24 cellular contexts compared by ENCODE assay signal in genomic region chr20:2364014-2364413, GRCh38. TPM values are rescaled to one million over a fixed set of nuclear protein-coding genes. Genes with fewer than 3 reads are reported as not detected.
DNase-seq lines count a peak whose midpoint lies in the region; ATAC-seq and TF ChIP-seq lines count a peak whose summit lies in the region.
"Had no signal": no experiment of that assay in that cellular context is flagged by ENCODE, and none has a peak within 500 bp of the region (broad histone marks: within the 10 kb centered on the region; RNA-seq: fewer than 3 reads in every experiment).

No MANE protein-coding gene starts in this region.

- peak; percentile 5 for DNase-seq in AG09309 (ENCODE audit: low read depth)
- peak; percentile 59 for DNase-seq in M059J (ENCODE audit: low read depth)
- peak; percentile 5 for DNase-seq in choroid plexus epithelial cell (ENCODE audit: low read depth)
- peak; percentile 90 for DNase-seq in fibroblast of the aortic adventitia (ENCODE audit: low read depth)
- no peak for DNase-seq in posterior vena cava (ENCODE audit: low spot score)
- no peak for DNase-seq in NCI-H1105 treated with DMSO at 0.1 percent for 48 hours (lab: John Stamatoyannopoulos, UW)
- DNase-seq in cerebellum (ENCODE audit: low spot score): no peak
- DNase-seq: activated CD4-positive, alpha-beta T cell treated with anti-CD3 and anti-CD28 coated beads for 4 hours; activated naive CD4-positive, alpha-beta T cell; activated T-cell treated with anti-CD3 and anti-CD28 coated beads, Interleukin-2, amount 50 U/mL, for 48 hours; cortex of kidney; gastrocnemius medialis; NCI-H146; NCI-H2171; ovary; stimulated activated CD4-positive, alpha-beta T cell treated with anti-CD3 and anti-CD28 coated beads, Interleukin-4, amount 100 ng/mL, for 4 hours; stimulated activated naive CD4-positive, alpha-beta T cell had no signal

- H3K4me3 ChIP-seq in AG09309 (ENCODE audit: control insufficient read depth, low read depth, low read length): no peak overlapping the region
- H3K4me3 ChIP-seq in choroid plexus epithelial cell (ENCODE audit: low read depth, low read length): no peak overlapping the region
- H3K4me3 ChIP-seq in fibroblast of the aortic adventitia (ENCODE audit: low read depth, low read length): no peak overlapping the region
- H3K4me3 ChIP-seq: gastrocnemius medialis, hepatocyte, ovary, thoracic aorta had no signal

- TF ChIP-seq CTCF in AG09309 (IDR thresholded peaks at IDR 0.05; ENCODE audit: control insufficient read depth, insufficient read depth, low read depth, low read length, missing control alignments) (no peak), choroid plexus epithelial cell (conservative IDR thresholded peaks at IDR 0.05; ENCODE audit: low read depth, low read length) (no peak), fibroblast of the aortic adventitia (IDR thresholded peaks at IDR 0.05; ENCODE audit: insufficient read depth, low read length) (no peak)

- no peak for ATAC-seq in HG03460 (IDR thresholded peaks at IDR 0.05; ENCODE audit: unreplicated experiment)
- ATAC-seq: gastrocnemius medialis, Right ventricle myocardium inferior had no signal

- intact Hi-C loops in posterior vena cava (cut with DNase I): no loop called here

RNA-seq across cellular contexts. Expression of gene TGM6, which starts 16.7 kb away (rescaled TPM):
- total RNA-seq in M059J (2014; rRNA removed; shearing (Covaris generic)): not detected in 2 replicates
- total RNA-seq in fibroblast of the aortic adventitia (ENCODE audit: low replicate concordance) (not detected in 2 replicates), posterior vena cava (not detected), cerebellum (not detected)
- total RNA-seq: Daoy; gastrocnemius medialis; hepatocyte; liver; ovary; Right ventricle myocardium inferior; T-helper 2 cell treated with Interferon-gamma antibody and Interleukin-4, amounts not matched to agents 100 ng/mL and 5 ng/mL, for 36 hours; thoracic aorta had no signal

Comparison
In these comparisons a context has a peak if more than half of its experiments do, and no peak if none do; other contexts are left out.
1. DNase-seq: peak in AG09309 (single experiment), M059J (single experiment), choroid plexus epithelial cell (single experiment) and fibroblast of the aortic adventitia (single experiment); none in posterior vena cava (single experiment), NCI-H1105 treated with DMSO at 0.1 percent for 48 hours (single experiment) and cerebellum (single experiment).